ENCODE assay signal across 25 cellular contexts in the genomic region with DNA sequence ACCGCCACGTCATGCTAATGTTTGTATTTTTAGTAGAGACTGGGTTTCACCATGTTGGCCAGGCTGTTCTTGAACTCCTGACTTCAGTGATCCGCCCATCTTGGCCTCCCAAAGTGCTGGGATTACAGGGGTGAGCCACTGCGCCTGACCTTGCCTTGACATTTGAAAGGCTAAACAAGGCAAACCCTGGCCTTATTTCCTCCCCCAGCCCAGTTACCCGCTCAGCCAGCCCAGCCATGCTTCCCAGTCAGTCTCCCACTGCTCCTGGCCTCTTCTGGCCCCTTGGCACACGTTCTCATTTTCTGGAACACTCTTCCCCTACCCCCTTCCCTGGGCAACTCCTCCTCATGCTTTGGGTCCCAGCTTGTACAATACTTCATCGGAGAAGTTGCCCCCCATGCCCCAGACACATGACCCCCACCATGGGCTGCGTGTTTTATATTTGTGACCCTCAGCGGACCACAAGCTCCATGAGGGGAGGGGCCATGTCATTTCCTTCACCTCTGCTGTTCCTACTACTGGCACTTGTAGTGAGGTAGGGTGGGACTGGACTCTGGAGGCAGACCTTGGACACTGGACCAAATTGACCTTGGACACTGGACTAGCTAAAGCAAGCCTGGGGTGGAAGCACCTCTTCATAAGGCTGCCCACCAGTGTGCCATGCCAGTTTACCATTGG.
DNase-seq lines count a peak whose midpoint lies in the region; ATAC-seq lines count a peak whose summit lies in the region.
"Had no signal": no experiment of that assay in that cellular context is flagged by ENCODE, and none has a peak within 500 bp of the region (broad histone marks: within the 10 kb centered on the region; RNA-seq: fewer than 3 reads in every experiment).

No MANE protein-coding gene starts in this region.

- H3K4me1 ChIP-seq in neuronal stem cell (ENCODE audit: control insufficient read depth in 2 of 2, insufficient read depth in 1 of 2, low read depth in 1 of 2, low read length in 2 of 2) (peaks cover 8 to 14% of the 10 kb centered on the region in 2 donors), aorta (ENCODE audit: control insufficient read depth in 1 of 2, insufficient read depth in 2 of 2, low read length in 2 of 2) (no peaks in the 10 kb centered on the region)

- H3K4me3 Mint-ChIP-seq in activated naive CD8-positive, alpha-beta T cell treated with anti-CD3 and anti-CD28 coated beads, Interleukin-2, amount 10 ng/mL, durations not matched to agents 7 days and 5 days: no peak overlapping the region
- H3K4me3 Mint-ChIP-seq in activated naive CD8-positive, alpha-beta T cell treated with anti-CD3 and anti-CD28 coated beads for 36 hours: no peak overlapping the region
- H3K4me3 Mint-ChIP-seq in effector memory CD8-positive, alpha-beta T cell: peak overlapping the region; percentile 39 to 78
- H3K4me3 Mint-ChIP-seq: CD14-positive monocyte had no signal

- no peaks in the 10 kb centered on the region for H3K9me3 Mint-ChIP-seq in activated naive CD8-positive, alpha-beta T cell treated with anti-CD3 and anti-CD28 coated beads, Interleukin-2, amount 10 ng/mL, durations not matched to agents 7 days and 5 days
- no peaks in the 10 kb centered on the region for H3K9me3 Mint-ChIP-seq in activated naive CD8-positive, alpha-beta T cell treated with anti-CD3 and anti-CD28 coated beads for 36 hours
- no peaks in the 10 kb centered on the region for H3K9me3 Mint-ChIP-seq in effector memory CD8-positive, alpha-beta T cell
- H3K9me3 Mint-ChIP-seq: T-cell had no signal

- no peaks in the 10 kb centered on the region for H3K36me3 ChIP-seq in neuronal stem cell (replicated peaks in 1 of 2; ENCODE audit: control insufficient read depth in 2 of 2, insufficient read depth in 2 of 2, low read length in 2 of 2)
- H3K36me3 ChIP-seq in aorta (ENCODE audit: control insufficient read depth in 1 of 2, insufficient read depth in 2 of 2, low read length in 1 of 2): no peaks in the 10 kb centered on the region
- H3K36me3 ChIP-seq: MG63, neutrophil, Peyer's patch, thoracic aorta had no signal

- H3K9ac ChIP-seq in neuronal stem cell (ENCODE audit: low read depth, low read length, poor library complexity): peak overlapping the region; percentile 7

- H2AK5ac ChIP-seq in neuronal stem cell (ENCODE audit: low read depth, low read length): peak overlapping the region; percentile 48

- H3K79me1 ChIP-seq in neuronal stem cell (ENCODE audit: low read depth, low read length): no peaks in the 10 kb centered on the region

- DNase-seq in activated naive CD8-positive, alpha-beta T cell treated with anti-CD3 and anti-CD28 coated beads, Interleukin-2, amount 10 ng/mL, durations not matched to agents 7 days and 5 days: peak; percentile 21
- DNase-seq in activated naive CD8-positive, alpha-beta T cell treated with anti-CD3 and anti-CD28 coated beads for 36 hours: no peak
- DNase-seq in effector memory CD8-positive, alpha-beta T cell: no peak
- DNase-seq in neuronal stem cell (ENCODE audit: low spot score) (no peak), aorta (peak; percentile 8 to 37), NCI-H345 treated with DMSO at 0.1 percent for 48 hours (lab: John Stamatoyannopoulos, UW; ENCODE audit: unreplicated experiment) (no peak), A172 (ENCODE audit: low spot score) (no peak)
- no peak for DNase-seq in activated T-cell treated with anti-CD3 and anti-CD28 coated beads, Interleukin-2, amount 50 U/mL, for 1 hour
- DNase-seq: activated gamma-delta T cell treated with Interleukin-2 at 50 U/mL for 16 hours; amniotic stem cell; Calu3; GOT3; MG63; NCI-H1417 treated with DMSO at 0.1 percent for 48 hours; small intestine; stimulated activated CD4-positive, alpha-beta T cell treated with anti-CD3 and anti-CD28 coated beads, Interleukin-2, amount 100 ng/mL, for 48 hours; stimulated activated naive CD4-positive, alpha-beta T cell treated with Interleukin-2 at 50 U/mL for 16 hours; T-cell had no signal

- H3K27ac ChIP-seq in neuronal stem cell (replicated peaks; ENCODE audit: low read length): no peak overlapping the region
- no peak overlapping the region for H3K27ac ChIP-seq in aorta (ENCODE audit: low read depth in 1 of 2, low read length in 2 of 2)
- H3K27ac ChIP-seq: coronary artery, neutrophil, Peyer's patch, thoracic aorta had no signal

- no peak overlapping the region for H3K18ac ChIP-seq in neuronal stem cell (ENCODE audit: low read length)

- H3K27me3 Mint-ChIP-seq in activated naive CD8-positive, alpha-beta T cell treated with anti-CD3 and anti-CD28 coated beads, Interleukin-2, amount 10 ng/mL, durations not matched to agents 7 days and 5 days: peaks cover 22% of the 10 kb centered on the region
- no peaks in the 10 kb centered on the region for H3K27me3 Mint-ChIP-seq in activated naive CD8-positive, alpha-beta T cell treated with anti-CD3 and anti-CD28 coated beads for 36 hours
- peaks cover 14 to 27% of the 10 kb centered on the region in 2 donors for H3K27me3 Mint-ChIP-seq in effector memory CD8-positive, alpha-beta T cell

- H4K8ac ChIP-seq in neuronal stem cell (ENCODE audit: low read depth, low read length): no peak overlapping the region

- H3K4me3 ChIP-seq in neuronal stem cell (ENCODE audit: low read length in 2 of 2): no peak overlapping the region
- H3K4me3 ChIP-seq in aorta (ENCODE audit: low read length in 2 of 2): no peak overlapping the region
- H3K4me3 ChIP-seq: coronary artery, GM12878, K562, MG63, Peyer's patch, thoracic aorta had no signal

- no peak overlapping the region for H4K91ac ChIP-seq in neuronal stem cell (ENCODE audit: low read depth, low read length, poor library complexity)

- peak overlapping the region; percentile 92 for H3K27ac Mint-ChIP-seq in activated naive CD8-positive, alpha-beta T cell treated with anti-CD3 and anti-CD28 coated beads, Interleukin-2, amount 10 ng/mL, durations not matched to agents 7 days and 5 days
- no peak overlapping the region for H3K27ac Mint-ChIP-seq in activated naive CD8-positive, alpha-beta T cell treated with anti-CD3 and anti-CD28 coated beads for 36 hours
- peak overlapping the region; percentile 83 to 86 for H3K27ac Mint-ChIP-seq in effector memory CD8-positive, alpha-beta T cell
- H3K27ac Mint-ChIP-seq: T-cell had no signal

- H3K4me2 ChIP-seq in neuronal stem cell (ENCODE audit: insufficient read depth, low read length, poor library complexity, severe bottlenecking): no peak overlapping the region

- no peak overlapping the region for H2BK12ac ChIP-seq in neuronal stem cell (ENCODE audit: low read length)

- no peak overlapping the region for H2BK15ac ChIP-seq in neuronal stem cell (ENCODE audit: low read length)

- H3K4me1 Mint-ChIP-seq in activated naive CD8-positive, alpha-beta T cell treated with anti-CD3 and anti-CD28 coated beads, Interleukin-2, amount 10 ng/mL, durations not matched to agents 7 days and 5 days: peaks cover 40% of the 10 kb centered on the region
- H3K4me1 Mint-ChIP-seq in activated naive CD8-positive, alpha-beta T cell treated with anti-CD3 and anti-CD28 coated beads for 36 hours: peaks cover 28% of the 10 kb centered on the region
- H3K4me1 Mint-ChIP-seq in effector memory CD8-positive, alpha-beta T cell (ENCODE audit: low read depth in 2 of 2): peaks cover 31 to 38% of the 10 kb centered on the region in 2 donors

- no peak overlapping the region for H3K23ac ChIP-seq in neuronal stem cell (ENCODE audit: low read depth, low read length, poor library complexity)

- WGBS in neuronal stem cell (ENCODE audit: extremely low coverage in 2 of 2, insufficient read length in 2 of 2, insufficient replicate concordance in 1 of 2), 2 donors: no CpG with 5 or more reads among the region's 9 CpGs
- WGBS in aorta, 2 donors: 90 to 95% methylated on average over 9 of the region's 9 CpGs

- no peak for ATAC-seq in activated naive CD8-positive, alpha-beta T cell treated with anti-CD3 and anti-CD28 coated beads, Interleukin-2, amount 10 ng/mL, durations not matched to agents 7 days and 5 days (ENCODE audit: low read depth)
- no peak for ATAC-seq in effector memory CD8-positive, alpha-beta T cell (replicated peaks)
- ATAC-seq in aorta (ENCODE audit: low FRiP score): no peak
- ATAC-seq: GM12878, K562, T-cell had no signal

- no peak overlapping the region for H2AFZ ChIP-seq in neuronal stem cell (ENCODE audit: low read length)

- no peak overlapping the region for H3K14ac ChIP-seq in neuronal stem cell (ENCODE audit: low read length)

- H3K36me3 Mint-ChIP-seq in activated naive CD8-positive, alpha-beta T cell treated with anti-CD3 and anti-CD28 coated beads, Interleukin-2, amount 10 ng/mL, durations not matched to agents 7 days and 5 days: no peaks in the 10 kb centered on the region
- no peaks in the 10 kb centered on the region for H3K36me3 Mint-ChIP-seq in activated naive CD8-positive, alpha-beta T cell treated with anti-CD3 and anti-CD28 coated beads for 36 hours
- peaks cover 3% of the 10 kb centered on the region for H3K36me3 Mint-ChIP-seq in effector memory CD8-positive, alpha-beta T cell (ENCODE audit: insufficient read depth)
- H3K36me3 Mint-ChIP-seq: CD14-positive monocyte, T-cell had no signal

- H3K9me3 ChIP-seq in neuronal stem cell (replicated peaks in 1 of 2; ENCODE audit: control insufficient read depth in 2 of 2, insufficient read depth in 1 of 2, low read depth in 1 of 2, low read length in 2 of 2) (peaks cover 6% of the 10 kb centered on the region in 2 donors), aorta (ENCODE audit: control insufficient read depth, low read length) (no peaks in the 10 kb centered on the region)
- H3K9me3 ChIP-seq: MG63, neutrophil, Peyer's patch, thoracic aorta had no signal

- POLR2A ChIA-PET in activated naive CD8-positive, alpha-beta T cell treated with anti-CD3 and anti-CD28 coated beads, Interleukin-2, amount 10 ng/mL, durations not matched to agents 7 days and 5 days (lab: Charles Lee): no interaction called here

- H2BK120ac ChIP-seq in neuronal stem cell (ENCODE audit: low read depth, low read length): no peak overlapping the region

- H3K4ac ChIP-seq in neuronal stem cell (ENCODE audit: low read length): no peak overlapping the region

- intact Hi-C loops in aorta (cut with DNase I): no loop called here

- H2BK5ac ChIP-seq in neuronal stem cell (ENCODE audit: low read length): no peak overlapping the region

- H3K27me3 ChIP-seq in neuronal stem cell (ENCODE audit: control insufficient read depth in 3 of 3, insufficient read depth in 3 of 3, low read depth in 1 of 3, low read length in 3 of 3) (peaks cover 0 to 5% (median 0%) of the 10 kb centered on the region in 3 experiments), aorta (ENCODE audit: control insufficient read depth in 1 of 2, insufficient read depth in 2 of 2, low read length in 1 of 2) (no peaks in the 10 kb centered on the region)
- H3K27me3 ChIP-seq: MG63, Peyer's patch had no signal

Comparison
In these comparisons a context has a peak if more than half of its experiments do, and no peak if none do; other contexts are left out.
1. DNase-seq: peak in activated naive CD8-positive, alpha-beta T cell treated with anti-CD3 and anti-CD28 coated beads, Interleukin-2, amount 10 ng/mL, durations not matched to agents 7 days and 5 days (single experiment) and aorta (2 of 2); none in activated naive CD8-positive, alpha-beta T cell treated with anti-CD3 and anti-CD28 coated beads for 36 hours (single experiment), effector memory CD8-positive, alpha-beta T cell (0 of 3), neuronal stem cell (single experiment), NCI-H345 treated with DMSO at 0.1 percent for 48 hours (single experiment), activated T-cell treated with anti-CD3 and anti-CD28 coated beads, Interleukin-2, amount 50 U/mL, for 1 hour (single experiment) and A172 (single experiment).
2. H3K4me3 Mint-ChIP-seq: peak in effector memory CD8-positive, alpha-beta T cell (2 of 2); none in activated naive CD8-positive, alpha-beta T cell treated with anti-CD3 and anti-CD28 coated beads, Interleukin-2, amount 10 ng/mL, durations not matched to agents 7 days and 5 days (single experiment) and activated naive CD8-positive, alpha-beta T cell treated with anti-CD3 and anti-CD28 coated beads for 36 hours (single experiment).